ENCODE assay signal across 8 cellular contexts in genomic region chr19:5340637-5341447, GRCh38. TPM values are rescaled to one million over a fixed set of nuclear protein-coding genes. Genes with fewer than 3 reads are reported as not detected.
DNase-seq lines count a peak whose midpoint lies in the region; ATAC-seq and TF ChIP-seq lines count a peak whose summit lies in the region.

Gene PTPRS (minus strand): TSS chr19:5340812. CDS start chr19:5286140, 54,672 bp downstream.

- peaks cover 35% of the 10 kb centered on the region for H3K79me2 ChIP-seq in GM23338 (replicated peaks; ENCODE audit: insufficient read depth)

- TF ChIP-seq CTCF in AG04449 (IDR thresholded peaks at IDR 0.05; ENCODE audit: insufficient read depth, low read length, missing control alignments) (no peak), GM23338 (conservative IDR thresholded peaks at IDR 0.05; ENCODE audit: low read depth in 2 of 2) (no peak)

- H3K4me2 ChIP-seq in GM23338 = peak within 1 kb of the TSS; percentile 99

- peaks cover 10% of the 10 kb centered on the region for H3K9me3 Mint-ChIP-seq in GM23338

- CTCF ChIA-PET in AG04449 (lab: Yijun Ruan, JAX) = interaction anchor here (0.6 to 2.6 kb wide), 5 partner anchors 8 to 329 kb away, joined by 3 to 6 read pairs (median 3); no protein-coding TSS in a partner anchor

- H3F3A ChIP-seq in GM23338 (replicated peaks; ENCODE audit: low read depth) = 0 out of 2 replicates have a peak, but pooled peaks cover 6% of the 10 kb centered on the region

- ATAC-seq in GM23338 (peak; percentile 32), GM18502 (IDR thresholded peaks at IDR 0.05; ENCODE audit: poor library complexity, unreplicated experiment) (no peak)

- peak within 1 kb of the TSS; percentile 68 for H3K4me3 ChIP-seq in AG04449 (ENCODE audit: low read depth, low read length)
- peak within 1 kb of the TSS; percentile 88 for H3K4me3 ChIP-seq in GM23338

- no peaks in the 10 kb centered on the region for H3K9me2 ChIP-seq in GM23338 (ENCODE audit: insufficient read depth)

- POLR2A ChIA-PET in AG04449 (lab: Yijun Ruan, JAX) = interaction anchor here (0.5 to 1.4 kb wide), 2 partner anchors 32 to 544 kb away, joined by 3 to 6 read pairs; no protein-coding TSS in a partner anchor

- peak within 1 kb of the TSS; percentile 79 for H3K4me3 Mint-ChIP-seq in GM23338

- H3K36me3 ChIP-seq in GM23338 (ENCODE audit: insufficient read depth) = no peaks in the 10 kb centered on the region

- H3K27ac Mint-ChIP-seq in GM23338 = peak within 1 kb of the TSS; percentile 75; the same call in 1 of the 2 replicates

- H2AFZ ChIP-seq in GM23338 = peak within 1 kb of the TSS; percentile 81

- DNase-seq in AG04449 (ENCODE audit: low read depth, low spot score) (no peak), GM23338 (ENCODE audit: low spot score) (peak; percentile 92), NCI-H446 (lab: John Stamatoyannopoulos, UW) (peak; percentile 86 to 96), lung microvascular endothelial cell (ENCODE audit: low read depth in 2 of 2) (peak; percentile 77 to 87)
- peak; percentile 52 to 55 for DNase-seq in activated CD8-positive, alpha-beta memory T cell treated with anti-CD3 and anti-CD28 coated beads for 1 hour (ENCODE audit: extremely low read depth in 1 of 2, low read depth in 1 of 2)
- peak; percentile 60 for DNase-seq in effector CD8-positive, alpha-beta T cell (lab: John Stamatoyannopoulos, UW)
- DNase-seq in stimulated activated CD4-positive, alpha-beta T cell treated with anti-CD3 and anti-CD28 coated beads, TNF-alpha, amount 100 ng/mL, for 1 hour (ENCODE audit: low read depth in 3 of 3, low spot score in 1 of 3) = peak in 2 of 3 donors; percentile 25 to 46

- H3K27me3 ChIP-seq in GM23338 (ENCODE audit: insufficient read depth) = peaks cover 21% of the 10 kb centered on the region

- peaks cover 29% of the 10 kb centered on the region for H3K4me1 Mint-ChIP-seq in GM23338

- peaks cover 25% of the 10 kb centered on the region for H3K4me1 ChIP-seq in GM23338 (ENCODE audit: insufficient read depth)

- peaks cover 21% of the 10 kb centered on the region; the same call in 1 of the 2 replicates for H4K20me1 ChIP-seq in GM23338 (replicated peaks; ENCODE audit: insufficient read depth)

- H3K27me3 Mint-ChIP-seq in GM23338 (ENCODE audit: insufficient read depth, low read depth, poor library complexity) = peaks cover 41% of the 10 kb centered on the region

- H3K27ac ChIP-seq in GM23338 (ENCODE audit: low read depth) = peak within 1 kb of the TSS; percentile 72

- H3K36me3 Mint-ChIP-seq in GM23338 (ENCODE audit: low read depth) = peaks cover 3% of the 10 kb centered on the region; the same call in 1 of the 3 replicates

TF ChIP-seq in GM23338, 12 proteins besides CTCF, POLR2A, EP300 and RAD21:
- TF ChIP-seq JUNB (IDR thresholded peaks at IDR 0.05; ENCODE audit: unreplicated experiment) = no peak
- no peak for TF ChIP-seq STAT1 (IDR thresholded peaks at IDR 0.05; ENCODE audit: unreplicated experiment)
- no peak for TF ChIP-seq ZNF462 (CRISPR knock-in tag; IDR thresholded peaks at IDR 0.05)
- TF ChIP-seq ZNF114 (CRISPR knock-in tag; IDR thresholded peaks at IDR 0.05) = no peak
- TF ChIP-seq POLR2AphosphoS5 (IDR thresholded peaks at IDR 0.05; ENCODE audit: low read depth) = peak; percentile 58
- peak; percentile 90 for TF ChIP-seq CREB1 (CRISPR knock-in tag; IDR thresholded peaks at IDR 0.05; ENCODE audit: low read depth)
TF ChIP-seq in GM23338: peak in this region for 2.

RNA-seq across cellular contexts. Expression of gene PTPRS, which starts in this region (rescaled TPM):
- 225 and 290 TPM in 2 replicates for total RNA-seq in GM23338 (2014; rRNA removed; shearing (Covaris generic))
- 20.6 and 20.7 TPM in 2 replicates for polyA plus RNA-seq in GM23338 (2016; fragmentation: Nextera tagmentation; extraction: Ambion mirVana)
- 6.5 and 13.9 TPM in 2 replicates for total RNA-seq in lung microvascular endothelial cell

Comparison
In these comparisons a context has a peak if more than half of its experiments do, and no peak if none do; other contexts are left out.
1. RNA of gene PTPRS (total RNA-seq): 225 to 290 TPM in GM23338; 6.5 to 13.9 TPM in lung microvascular endothelial cell; every median in the first group is over 10 times any median in the second.